26 cellular contexts compared by ENCODE assay signal in genomic region chr4:88673886-88674285, GRCh38.
"Had no signal": no experiment of that assay in that cellular context is flagged by ENCODE, and none has a peak within 500 bp of the region (broad histone marks: within the 10 kb centered on the region; RNA-seq: fewer than 3 reads in every experiment).

No MANE protein-coding gene starts in this region.

- H3K9me3 Mint-ChIP-seq: activated CD4-positive, alpha-beta memory T cell treated with anti-CD3 and anti-CD28 coated beads, Interleukin-2, amount 10 ng/mL, durations not matched to agents 7 days and 5 days; activated naive CD4-positive, alpha-beta T cell treated with anti-CD3 and anti-CD28 coated beads, Interleukin-2, amount 10 ng/mL, durations not matched to agents 7 days and 5 days; activated T-helper 2 cell treated with anti-CD3 and anti-CD28 coated beads, Interferon-gamma antibody, Interleukin-2, Interleukin-4, amounts not matched to agents 10 μg/mL and 5 μg/mL and 100 μg/mL, durations not matched to agents 14 hours and 24 hours and 36 hours; T-cell had no signal

- H3K27ac ChIP-seq: body of pancreas, SK-N-MC, VCaP had no signal

- H3K4me1 Mint-ChIP-seq: T-cell had no signal

- H3K27me3 Mint-ChIP-seq: activated CD4-positive, alpha-beta memory T cell treated with anti-CD3 and anti-CD28 coated beads, Interleukin-2, amount 10 ng/mL, durations not matched to agents 7 days and 5 days; activated CD4-positive, alpha-beta T cell treated with anti-CD3 and anti-CD28 coated beads for 36 hours; activated naive CD4-positive, alpha-beta T cell treated with anti-CD3 and anti-CD28 coated beads, Interleukin-2, amount 10 ng/mL, durations not matched to agents 7 days and 5 days; T-cell had no signal

- H3K4me1 ChIP-seq: body of pancreas had no signal

- H3K9me3 ChIP-seq: body of pancreas had no signal

- H3K27me3 ChIP-seq: body of pancreas had no signal

- H3K27ac Mint-ChIP-seq: activated CD4-positive, alpha-beta memory T cell treated with anti-CD3 and anti-CD28 coated beads, Interleukin-2, amount 10 ng/mL, durations not matched to agents 7 days and 5 days; activated CD4-positive, alpha-beta T cell treated with anti-CD3 and anti-CD28 coated beads for 36 hours; activated naive CD4-positive, alpha-beta T cell treated with anti-CD3 and anti-CD28 coated beads, Interleukin-2, amount 10 ng/mL, durations not matched to agents 7 days and 5 days; activated T-helper 2 cell treated with anti-CD3 and anti-CD28 coated beads, Interferon-gamma antibody, Interleukin-2, Interleukin-4, amounts not matched to agents 10 μg/mL and 5 μg/mL and 100 μg/mL, durations not matched to agents 14 hours and 24 hours and 36 hours had no signal

- H3K4me3 ChIP-seq: body of pancreas had no signal

- ATAC-seq: body of pancreas, Right ventricle myocardium inferior, T-cell had no signal

- DNase-seq: activated CD4-positive, alpha-beta memory T cell treated with anti-CD3 and anti-CD28 coated beads, Interleukin-2, amount 10 ng/mL, durations not matched to agents 7 days and 5 days; activated CD4-positive, alpha-beta T cell treated with anti-CD3 and anti-CD28 coated beads for 36 hours; activated CD4-positive, alpha-beta T cell treated with anti-CD3 and anti-CD28 coated beads, Interleukin-2, amount 50 U/mL, for 1 hour; activated gamma-delta T cell treated with Interleukin-2 at 50 U/mL for 16 hours; activated naive CD4-positive, alpha-beta T cell treated with anti-CD3 and anti-CD28 coated beads, Interleukin-2, amount 10 ng/mL, durations not matched to agents 7 days and 5 days; activated T-cell treated with anti-CD3 and anti-CD28 coated beads for 4 hours; activated T-cell treated with anti-CD3 and anti-CD28 coated beads, Interleukin-2, amount 50 U/mL, for 48 hours; aorta; body of pancreas; central memory CD4-positive, alpha-beta T cell; MM.1S; NCI-H1105; NCI-H1436; NCI-H1694 treated with DMSO at 0.1 percent for 48 hours; NCI-H2029 treated with DMSO at 0.1 percent for 48 hours; NCI-H345; NCI-H510A; NCI-H526 treated with DMSO at 0.1 percent for 48 hours; NCI-H82; RPMI8226; T-cell; T1000 had no signal

- H3K4me3 Mint-ChIP-seq: activated CD4-positive, alpha-beta memory T cell treated with anti-CD3 and anti-CD28 coated beads, Interleukin-2, amount 10 ng/mL, durations not matched to agents 7 days and 5 days; activated CD4-positive, alpha-beta T cell treated with anti-CD3 and anti-CD28 coated beads for 36 hours; activated naive CD4-positive, alpha-beta T cell treated with anti-CD3 and anti-CD28 coated beads, Interleukin-2, amount 10 ng/mL, durations not matched to agents 7 days and 5 days; T-cell had no signal
